Comparison of ENCODE assay signal across 23 cellular contexts in genomic region chrX:87697409-87697808, GRCh38.
DNase-seq lines count a peak whose midpoint lies in the region; ATAC-seq and TF ChIP-seq lines count a peak whose summit lies in the region.
"Had no signal": no experiment of that assay in that cellular context is flagged by ENCODE, and none has a peak within 500 bp of the region (broad histone marks: within the 10 kb centered on the region; RNA-seq: fewer than 3 reads in every experiment).

No MANE protein-coding gene starts in this region.

- peak; percentile 17 for TF ChIP-seq CTCF in MM.1S (IDR thresholded peaks at IDR 0.05; ENCODE audit: low read length)
- TF ChIP-seq CTCF in PC-3 (conservative IDR thresholded peaks at IDR 0.05; ENCODE audit: low read depth, low read length): 0 out of 2 replicates have a peak, but pooled peaks have one; percentile 8
- peak; percentile 17 for TF ChIP-seq CTCF in chondrocyte (IDR thresholded peaks at IDR 0.05)
- no peak for TF ChIP-seq CTCF in right atrium auricular region (IDR thresholded peaks at IDR 0.05)

- peak; percentile 14 for DNase-seq in DMS53 (lab: John Stamatoyannopoulos, UW)
- DNase-seq in DMS53 treated with DMSO at 0.1 percent for 48 hours (lab: John Stamatoyannopoulos, UW; ENCODE audit: unreplicated experiment): no peak
- DNase-seq in MM.1S: no peak
- peak; percentile 8 for DNase-seq in PC-3
- no peak for DNase-seq in chondrocyte (ENCODE audit: low spot score)
- DNase-seq in NCI-H1930 (lab: John Stamatoyannopoulos, UW): no peak
- no peak for DNase-seq in right atrium auricular region (ENCODE audit: low spot score)
- no peak for DNase-seq in GOT3 (lab: John Stamatoyannopoulos, UW)
- DNase-seq: AML-193; BE2C; Calu3; CD4-positive, alpha-beta T cell; CD8-positive, alpha-beta memory T cell; DMS79; EL; GDM1; GM23248; H9 had no signal

- no peaks in the 10 kb centered on the region for H3K9me3 Mint-ChIP-seq in chondrocyte (ENCODE audit: low read depth)
- H3K9me3 Mint-ChIP-seq: CD14-positive monocyte; CD4-positive, alpha-beta T cell; CD8-positive, alpha-beta memory T cell; H9 had no signal

- no peaks in the 10 kb centered on the region for H3K4me1 Mint-ChIP-seq in chondrocyte (ENCODE audit: low read depth)
- H3K4me1 Mint-ChIP-seq: CD14-positive monocyte; CD8-positive, alpha-beta memory T cell had no signal

- H3F3A ChIP-seq in MM.1S (ENCODE audit: insufficient read depth, low read length) (no peaks in the 10 kb centered on the region), PC-3 (ENCODE audit: low read length, unreplicated experiment) (no peaks in the 10 kb centered on the region)

- H3K27me3 Mint-ChIP-seq in chondrocyte (ENCODE audit: low read depth): no peaks in the 10 kb centered on the region
- H3K27me3 Mint-ChIP-seq: CD4-positive, alpha-beta T cell; CD8-positive, alpha-beta memory T cell had no signal

- H3K36me3 ChIP-seq in MM.1S (replicated peaks; ENCODE audit: insufficient read depth, low read length) (no peaks in the 10 kb centered on the region), PC-3 (ENCODE audit: low read depth, low read length) (no peaks in the 10 kb centered on the region), right atrium auricular region (no peaks in the 10 kb centered on the region)
- H3K36me3 ChIP-seq: BE2C; BLaER1 treated with 17β-estradiol and CSF1 and Interleukin-3, amounts not matched to agents 10 nM and 100 nM had no signal

- H3K27ac ChIP-seq in MM.1S (ENCODE audit: low read length) (no peak overlapping the region), PC-3 (ENCODE audit: low read length) (no peak overlapping the region), right atrium auricular region (no peak overlapping the region)
- H3K27ac ChIP-seq: 22Rv1; BLaER1 treated with 17β-estradiol and CSF1 and Interleukin-3, amounts not matched to agents 10 nM and 100 nM; GM23248 had no signal

- H3K4me1 ChIP-seq in MM.1S (ENCODE audit: low read length): peaks cover 4% of the 10 kb centered on the region; the same call in 1 of the 2 replicates
- peaks cover 9% of the 10 kb centered on the region for H3K4me1 ChIP-seq in PC-3 (ENCODE audit: insufficient read depth, low read length)
- no peaks in the 10 kb centered on the region for H3K4me1 ChIP-seq in right atrium auricular region
- H3K4me1 ChIP-seq: BE2C; BLaER1 treated with 17β-estradiol and CSF1 and Interleukin-3, amounts not matched to agents 10 nM and 100 nM had no signal

- H3K79me2 ChIP-seq in MM.1S (ENCODE audit: low read length) (no peaks in the 10 kb centered on the region), PC-3 (ENCODE audit: low read length) (no peaks in the 10 kb centered on the region)

- H3K27me3 ChIP-seq in MM.1S (replicated peaks; ENCODE audit: insufficient read depth, low read length) (no peaks in the 10 kb centered on the region), PC-3 (ENCODE audit: low read length) (no peaks in the 10 kb centered on the region), right atrium auricular region (no peaks in the 10 kb centered on the region)
- H3K27me3 ChIP-seq: BE2C had no signal

- H3K27ac Mint-ChIP-seq in chondrocyte (ENCODE audit: unreplicated experiment): no peak overlapping the region
- H3K27ac Mint-ChIP-seq: CD14-positive monocyte; CD4-positive, alpha-beta T cell; CD8-positive, alpha-beta memory T cell had no signal

- H3K9me3 ChIP-seq in MM.1S (replicated peaks; ENCODE audit: insufficient read depth, low read length) (no peaks in the 10 kb centered on the region), PC-3 (ENCODE audit: low read length) (no peaks in the 10 kb centered on the region), right atrium auricular region (no peaks in the 10 kb centered on the region)
- H3K9me3 ChIP-seq: BE2C; BLaER1 treated with 17β-estradiol and CSF1 and Interleukin-3, amounts not matched to agents 10 nM and 100 nM had no signal

- H3K4me2 ChIP-seq in MM.1S (ENCODE audit: low read depth, low read length): no peak overlapping the region
- H3K4me2 ChIP-seq in PC-3 (ENCODE audit: low read length): no peak overlapping the region
- H3K4me2 ChIP-seq: BLaER1 treated with 17β-estradiol and CSF1 and Interleukin-3, amounts not matched to agents 10 nM and 100 nM had no signal

- intact Hi-C loops in PC-3 (cut with micrococcal nuclease): loop anchor here (1.0 kb wide), 2 partner anchors 35 to 916 kb away; no protein-coding TSS in a partner anchor

- no peak overlapping the region for H3K4me3 ChIP-seq in MM.1S (ENCODE audit: low read length)
- H3K4me3 ChIP-seq in PC-3 (ENCODE audit: low read length): no peak overlapping the region
- H3K4me3 ChIP-seq in right atrium auricular region: no peak overlapping the region
- H3K4me3 ChIP-seq: BLaER1 treated with 17β-estradiol and CSF1 and Interleukin-3, amounts not matched to agents 10 nM and 100 nM; GM12878; GM23248 had no signal

- 0 out of 2 replicates have a peak, but pooled peaks have one; percentile 13 for ATAC-seq in PC-3
- ATAC-seq: GM12878, HCT116 had no signal

- H3K9me2 ChIP-seq in MM.1S (replicated peaks; ENCODE audit: insufficient read depth, low read length) (no peaks in the 10 kb centered on the region), PC-3 (replicated peaks; ENCODE audit: low read length) (no peaks in the 10 kb centered on the region)

- H2AFZ ChIP-seq in MM.1S (ENCODE audit: low read length) (no peak overlapping the region), PC-3 (ENCODE audit: low read length) (no peak overlapping the region)
- H2AFZ ChIP-seq: GM23248 had no signal

- H3K36me3 Mint-ChIP-seq in chondrocyte (ENCODE audit: low read depth): no peaks in the 10 kb centered on the region
- H3K36me3 Mint-ChIP-seq: CD14-positive monocyte; CD8-positive, alpha-beta memory T cell had no signal

- POLR2A ChIA-PET in PC-3 (lab: Charles Lee; ENCODE audit: unreplicated experiment): no interaction called here

- no TSS peak for BruUV-seq in PC-3 (replicated peaks; lab: Mats Ljungman, UMichigan)

- CTCF ChIA-PET in PC-3 (lab: Charles Lee): no interaction called here

- H4K20me1 ChIP-seq in MM.1S (ENCODE audit: insufficient read depth, low read length) (no peaks in the 10 kb centered on the region), PC-3 (ENCODE audit: low read length) (no peaks in the 10 kb centered on the region)
- H4K20me1 ChIP-seq: BLaER1 treated with 17β-estradiol and CSF1 and Interleukin-3, amounts not matched to agents 10 nM and 100 nM had no signal

- H3K9ac ChIP-seq in MM.1S (ENCODE audit: low read length): no peak overlapping the region
- H3K9ac ChIP-seq in PC-3 (ENCODE audit: low read length): no peak overlapping the region
- H3K9ac ChIP-seq: BLaER1 treated with 17β-estradiol and CSF1 and Interleukin-3, amounts not matched to agents 10 nM and 100 nM; GM23248 had no signal

- H3K4me3 Mint-ChIP-seq in chondrocyte (ENCODE audit: unreplicated experiment): no peak overlapping the region
- H3K4me3 Mint-ChIP-seq: CD14-positive monocyte; CD4-positive, alpha-beta T cell; CD8-positive, alpha-beta memory T cell; H9 had no signal

Comparison
In these comparisons a context has a peak if more than half of its experiments do, and no peak if none do; other contexts are left out.
1. DNase-seq: peak in DMS53 (single experiment) and PC-3 (single experiment); none in DMS53 treated with DMSO at 0.1 percent for 48 hours (single experiment), MM.1S (single experiment), chondrocyte (single experiment), NCI-H1930 (0 of 2), right atrium auricular region (single experiment) and GOT3 (single experiment).
2. CTCF ChIP-seq: peak in MM.1S (single experiment), PC-3 (single experiment) and chondrocyte (single experiment); none in right atrium auricular region (0 of 2).